In the genomic region with DNA sequence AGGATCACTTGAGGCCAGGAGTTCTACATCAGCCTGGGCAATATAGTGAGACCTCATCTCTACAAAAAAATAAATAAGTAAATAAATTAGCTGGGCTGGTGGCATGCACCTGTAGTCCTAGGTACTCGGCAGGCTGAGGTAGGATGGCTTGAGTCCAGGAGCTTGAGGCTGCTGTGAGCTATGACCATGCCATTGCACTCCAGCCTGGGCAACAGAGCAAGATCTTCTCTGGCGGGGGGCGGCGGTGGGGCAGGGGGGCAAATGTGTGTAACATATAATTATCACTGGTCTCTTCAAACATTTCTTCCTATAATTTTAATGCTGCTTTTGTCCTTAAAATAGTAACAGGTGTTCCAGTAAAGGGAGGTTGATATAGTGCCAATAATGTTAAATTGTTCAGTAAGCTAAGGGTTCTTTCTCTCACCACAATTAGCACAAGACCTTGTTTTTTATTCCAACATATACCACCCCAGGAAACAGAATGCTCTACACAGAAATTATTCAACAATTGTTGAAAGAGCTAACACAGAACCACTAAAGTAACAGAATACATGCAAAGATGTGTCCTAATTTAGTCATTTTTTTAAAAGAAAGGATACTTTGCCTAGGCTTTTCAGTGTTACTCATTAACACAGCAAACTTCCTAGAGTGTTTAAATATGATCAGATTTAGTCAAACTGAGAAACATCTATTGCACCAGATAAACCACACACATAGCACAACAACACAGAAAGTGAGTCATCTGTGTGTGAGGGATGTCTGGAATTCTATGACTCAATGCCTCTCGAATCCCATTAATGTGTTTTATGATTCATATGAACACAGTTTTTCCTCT, we compare ENCODE assay signal across 8 cellular contexts. TPM values are rescaled to one million over a fixed set of nuclear protein-coding genes. Genes with fewer than 3 reads are reported as not detected.
DNase-seq lines count a peak whose midpoint lies in the region; ATAC-seq and TF ChIP-seq lines count a peak whose summit lies in the region.

No MANE protein-coding gene starts in this region.

- H3K27ac ChIP-seq in lower lobe of right lung = peak overlapping the region; percentile 8

- peak; percentile 93 for ATAC-seq in lower lobe of right lung

- H3K27me3 ChIP-seq in lower lobe of right lung (ENCODE audit: low read depth) (no peaks in the 10 kb centered on the region), BE2C (no peaks in the 10 kb centered on the region)

- DNase-seq in NCI-H2029 (lab: John Stamatoyannopoulos, UW) (peak; percentile 57), NCI-H2029 treated with DMSO at 0.1 percent for 48 hours (lab: John Stamatoyannopoulos, UW) (no peak), H4 (ENCODE audit: low spot score) (peak; percentile 90), M059J (ENCODE audit: low read depth) (peak; percentile 92), astrocyte of the hippocampus (ENCODE audit: low read depth, low spot score) (peak; percentile 92), lower lobe of right lung (peak; percentile 47), BE2C (no peak), medulla oblongata (ENCODE audit: extremely low spot score) (no peak)

- no peak overlapping the region for H3K4me3 ChIP-seq in lower lobe of right lung
- no peak overlapping the region for H3K4me3 ChIP-seq in BE2C (ENCODE audit: low read depth, low read length)

- H3K36me3 ChIP-seq in lower lobe of right lung = no peaks in the 10 kb centered on the region
- no peaks in the 10 kb centered on the region for H3K36me3 ChIP-seq in BE2C

- H3K9me3 ChIP-seq in lower lobe of right lung (no peaks in the 10 kb centered on the region), BE2C (no peaks in the 10 kb centered on the region)

- H3K4me1 ChIP-seq in lower lobe of right lung (peaks cover 12% of the 10 kb centered on the region), BE2C (no peaks in the 10 kb centered on the region)

- TF ChIP-seq CTCF in lower lobe of right lung (IDR thresholded peaks at IDR 0.05) (no peak), BE2C (IDR thresholded peaks at IDR 0.05; ENCODE audit: low read depth, low read length) (no peak)

- intact Hi-C loops in lower lobe of right lung (cut with DNase I) = no loop called here

RNA-seq across cellular contexts. Expression of gene ANKRD28, which starts 29.1 kb away (rescaled TPM):
- total RNA-seq in H4 (2014; rRNA removed; shearing (Covaris generic)) = 42.5 and 49.9 TPM in 2 replicates
- 32.2 and 41.9 TPM in 2 replicates for total RNA-seq in M059J (2014; rRNA removed; shearing (Covaris generic))
- total RNA-seq in lower lobe of right lung = 57.2 TPM
- 4.5 TPM for polyA plus RNA-seq in BE2C (2012; ENCODE audit: insufficient read depth, insufficient read length, low read depth)

Comparison
In these comparisons a context has a peak if more than half of its experiments do, and no peak if none do; other contexts are left out.
1. DNase-seq: peak in NCI-H2029 (single experiment), H4 (single experiment), M059J (single experiment), astrocyte of the hippocampus (single experiment) and lower lobe of right lung (single experiment); none in NCI-H2029 treated with DMSO at 0.1 percent for 48 hours (single experiment), BE2C (single experiment) and medulla oblongata (single experiment).